ENCODE assay signal across 24 cellular contexts in genomic region chr11:121081320-121081719, GRCh38. TPM values are rescaled to one million over a fixed set of nuclear protein-coding genes. Genes with fewer than 3 reads are reported as not detected.
DNase-seq lines count a peak whose midpoint lies in the region; ATAC-seq, FAIRE-seq and TF ChIP-seq lines count a peak whose summit lies in the region.
"Had no signal": no experiment of that assay in that cellular context is flagged by ENCODE, and none has a peak within 500 bp of the region (broad histone marks: within the 10 kb centered on the region; RNA-seq: fewer than 3 reads in every experiment).

No MANE protein-coding gene starts in this region.

- FAIRE-seq in HepG2 (lab: Jason Lieb, UNC) (no peak), K562 (lab: Jason Lieb, UNC) (no peak)
- FAIRE-seq: GM12878, GM18507 had no signal

- no peaks in the 10 kb centered on the region for H3K9me3 Mint-ChIP-seq in naive thymus-derived CD4-positive, alpha-beta T cell
- H3K9me3 Mint-ChIP-seq: CD14-positive monocyte; CD4-positive, alpha-beta memory T cell; CD4-positive, CD25-positive, alpha-beta regulatory T cell had no signal

- H4K20me1 ChIP-seq in HepG2 (ENCODE audit: insufficient read depth, low read length) (no peaks in the 10 kb centered on the region), K562 (replicated peaks; ENCODE audit: control insufficient read depth, insufficient read depth, low read length) (no peaks in the 10 kb centered on the region)

- peaks cover 4 to 38% (median 17%) of the 10 kb centered on the region in 5 donors for H3K36me3 Mint-ChIP-seq in naive thymus-derived CD4-positive, alpha-beta T cell

- H3K4me3 ChIP-seq in HepG2 (replicated peaks in 1 of 3; ENCODE audit: insufficient read depth in 1 of 3, low read depth in 2 of 3, low read length in 3 of 3) (no peak overlapping the region), right lobe of liver (no peak overlapping the region), K562 (no peak overlapping the region)
- no peak overlapping the region for H3K4me3 ChIP-seq in naive thymus-derived CD4-positive, alpha-beta T cell (ENCODE audit: low read length)
- H3K4me3 ChIP-seq: BLaER1, GM12878 had no signal

- ATAC-seq in HepG2: no peak
- no peak for ATAC-seq in right lobe of liver
- ATAC-seq in K562: no peak
- ATAC-seq in naive thymus-derived CD4-positive, alpha-beta T cell: no peak
- ATAC-seq: GM12878 had no signal

- H3K4me1 ChIP-seq in HepG2 (ENCODE audit: insufficient read depth, low read length) (no peaks in the 10 kb centered on the region), right lobe of liver (peaks cover 0 to 8% (median 4%) of the 10 kb centered on the region in 4 donors), K562 (replicated peaks in 1 of 2; ENCODE audit: control insufficient read depth in 2 of 2, insufficient read depth in 2 of 2, low read length in 2 of 2) (no peaks in the 10 kb centered on the region)
- peaks cover 0 to 14% of the 10 kb centered on the region in 2 donors for H3K4me1 ChIP-seq in naive thymus-derived CD4-positive, alpha-beta T cell (ENCODE audit: control insufficient read depth in 2 of 2, insufficient read depth in 2 of 2, low read length in 2 of 2)
- H3K4me1 ChIP-seq: BE2C, BLaER1 had no signal

- H3K79me2 ChIP-seq in HepG2 (ENCODE audit: insufficient read depth, low read length) (no peaks in the 10 kb centered on the region), K562 (ENCODE audit: control insufficient read depth, insufficient read depth, low read length) (no peaks in the 10 kb centered on the region)

- no peak for TF ChIP-seq EP300 in HepG2 (IDR thresholded peaks at IDR 0.05; ENCODE audit: low read depth in 2 of 2, low read length in 2 of 2)
- no peak for TF ChIP-seq EP300 in HepG2 (CRISPR knock-in tag; IDR thresholded peaks at IDR 0.05; ENCODE audit: borderline replicate concordance)
- no peak for TF ChIP-seq EP300 in K562 (IDR thresholded peaks at IDR 0.05; ENCODE audit: low read length)

- POLR2A ChIA-PET in HepG2 (lab: Yijun Ruan, JAX) (no interaction called here), K562 (lab: Yijun Ruan, JAX) (interaction anchor here (0.7 kb wide), 1 partner anchor 20 kb away, joined by 3 read pairs; the partner anchor contains the start of gene TECTA)
- POLR2A ChIA-PET in naive thymus-derived CD4-positive, alpha-beta T cell (lab: Charles Lee): no interaction called here

- TF ChIP-seq RAD21 in HepG2 (CRISPR knock-in tag; IDR thresholded peaks at IDR 0.05): no peak
- no peak for TF ChIP-seq RAD21 in K562 (CRISPR knock-in tag; conservative IDR thresholded peaks at IDR 0.05 in 1 of 2, IDR thresholded peaks at IDR 0.05 in 1 of 2)

- no peak overlapping the region for H3K9ac ChIP-seq in HepG2 (ENCODE audit: insufficient read depth, low read depth, low read length)
- H3K9ac ChIP-seq in K562 (ENCODE audit: insufficient read depth in 1 of 2, low read depth in 2 of 2, low read length in 2 of 2): no peak overlapping the region
- H3K9ac ChIP-seq: BLaER1 had no signal

- TF ChIP-seq CTCF in HepG2 (CRISPR knock-in tag; IDR thresholded peaks at IDR 0.05) (no peak), right lobe of liver (IDR thresholded peaks at IDR 0.05) (no peak), K562 (IDR thresholded peaks at IDR 0.05 in 2 of 3, conservative IDR thresholded peaks at IDR 0.05 in 1 of 3; ENCODE audit: insufficient read depth in 2 of 3, low read depth in 1 of 3, low read length in 3 of 3) (no peak)

- H2AFZ ChIP-seq in HepG2 (ENCODE audit: low read length) (no peak overlapping the region), K562 (ENCODE audit: low read depth, low read length) (no peak overlapping the region)

- H3K27ac Mint-ChIP-seq in naive thymus-derived CD4-positive, alpha-beta T cell: no peak overlapping the region
- H3K27ac Mint-ChIP-seq: CD14-positive monocyte; CD4-positive, alpha-beta memory T cell; CD4-positive, CD25-positive, alpha-beta regulatory T cell; CD8-positive, alpha-beta memory T cell had no signal

- H3K36me3 ChIP-seq in HepG2 (replicated peaks in 1 of 2; ENCODE audit: control insufficient read depth in 1 of 2, insufficient read depth in 2 of 2, low read length in 2 of 2) (0 out of 5 replicates have a peak, but pooled peaks cover 0 to 5% of the 10 kb centered on the region in 2 experiments), right lobe of liver (no peaks in the 10 kb centered on the region), K562 (ENCODE audit: control insufficient read depth, insufficient read depth, low read length) (no peaks in the 10 kb centered on the region)
- peaks cover 0 to 4% (median 0%) of the 10 kb centered on the region in 3 experiments for H3K36me3 ChIP-seq in naive thymus-derived CD4-positive, alpha-beta T cell (ENCODE audit: control insufficient read depth in 2 of 3, insufficient read depth in 3 of 3, low read length in 3 of 3)

- H3K4me1 Mint-ChIP-seq in naive thymus-derived CD4-positive, alpha-beta T cell: peaks cover 2 to 21% (median 19%) of the 10 kb centered on the region in 7 donors
- H3K4me1 Mint-ChIP-seq: CD14-positive monocyte had no signal

- no peaks in the 10 kb centered on the region for H3K27me3 Mint-ChIP-seq in naive thymus-derived CD4-positive, alpha-beta T cell
- H3K27me3 Mint-ChIP-seq: CD4-positive, alpha-beta memory T cell; CD4-positive, CD25-positive, alpha-beta regulatory T cell; CD8-positive, alpha-beta memory T cell had no signal

- CTCF ChIA-PET in HepG2 (lab: Yijun Ruan, JAX; ENCODE audit: low intra/inter-chr PET ratio, low total read pairs): no interaction called here
- CTCF ChIA-PET in K562 (lab: Yijun Ruan, JAX; ENCODE audit: low intra/inter-chr PET ratio): no interaction called here
- CTCF ChIA-PET in naive thymus-derived CD4-positive, alpha-beta T cell (lab: Charles Lee): no interaction called here

- H3K27ac ChIP-seq in HepG2 (ENCODE audit: extremely low read length, insufficient read depth, low read length): no peak overlapping the region
- H3K27ac ChIP-seq in right lobe of liver: no peak overlapping the region
- H3K27ac ChIP-seq in K562 (ENCODE audit: extremely low read depth, low read depth, low read length): no peak overlapping the region
- no peak overlapping the region for H3K27ac ChIP-seq in naive thymus-derived CD4-positive, alpha-beta T cell (ENCODE audit: low read depth, low read length)
- H3K27ac ChIP-seq: 22Rv1, BLaER1 had no signal

- in situ Hi-C loops in HepG2 (cut with HindIII; ENCODE audit: extremely low pct_ligation_motif_present, low pct_unique_long_range_greater_than_20kb): no loop called here
- in situ Hi-C loops in K562 (cut with MboI): no loop called here

- H3K4me3 Mint-ChIP-seq in naive thymus-derived CD4-positive, alpha-beta T cell: no peak overlapping the region
- H3K4me3 Mint-ChIP-seq: CD14-positive monocyte; CD4-positive, alpha-beta memory T cell; CD4-positive, CD25-positive, alpha-beta regulatory T cell; CD8-positive, alpha-beta memory T cell had no signal

- BruUV-seq in HepG2 (replicated peaks; lab: Mats Ljungman, UMichigan) (no TSS peak), K562 (replicated peaks; lab: Mats Ljungman, UMichigan) (no TSS peak)

- DNase-seq in HepG2 (ENCODE audit: low spot score): no peak
- DNase-seq in right lobe of liver: no peak
- no peak for DNase-seq in K562 (ENCODE audit: extremely low read depth in 1 of 4, low spot score in 3 of 4)
- no peak for DNase-seq in nucleus accumbens (lab: John Stamatoyannopoulos, UW)
- no peak for DNase-seq in naive thymus-derived CD4-positive, alpha-beta T cell
- DNase-seq: ACHN; BE2C; C1 segment of cervical spinal cord; CD4-positive, CD25-positive, alpha-beta regulatory T cell; CD8-positive, alpha-beta memory T cell; COR-L47; DMS 273 treated with DMSO at 0.1 percent for 48 hours; DMS153; DMS53; DMS79; DND-41; EL; GDM1 had no signal

- intact Hi-C loops in HepG2 (cut with micrococcal nuclease; ENCODE audit: unreplicated experiment): no loop called here
- intact Hi-C loops in right lobe of liver (cut with DNase I): no loop called here
- intact Hi-C loops in K562 (cut with micrococcal nuclease): no loop called here
- intact Hi-C loops in naive thymus-derived CD4-positive, alpha-beta T cell (cut with micrococcal nuclease): no loop called here

- H3K9me1 ChIP-seq in K562 (ENCODE audit: control insufficient read depth, insufficient read depth, low read length): no peaks in the 10 kb centered on the region

- 95% methylated on average over 3 of the region's 3 CpGs for WGBS in HepG2 (ENCODE audit: low lambda C conversion rate)
- 96% methylated on average over 3 of the region's 3 CpGs for WGBS in right lobe of liver (ENCODE audit: insufficient coverage, low coverage, low lambda C conversion rate, missing lambda C conversion rate)
- WGBS in K562 (ENCODE audit: insufficient coverage, low coverage, missing lambda C conversion rate): 29% methylated on average over 3 of the region's 3 CpGs

- H3K4me2 ChIP-seq in HepG2 (ENCODE audit: low read depth, low read length): no peak overlapping the region
- no peak overlapping the region for H3K4me2 ChIP-seq in K562 (ENCODE audit: insufficient read depth, low read length)
- H3K4me2 ChIP-seq: BLaER1 had no signal

- H3K27me3 ChIP-seq in HepG2 (ENCODE audit: control insufficient read depth in 1 of 2, insufficient read depth in 2 of 2, low read length in 2 of 2): no peaks in the 10 kb centered on the region
- no peaks in the 10 kb centered on the region for H3K27me3 ChIP-seq in right lobe of liver
- no peaks in the 10 kb centered on the region for H3K27me3 ChIP-seq in K562 (ENCODE audit: control insufficient read depth in 2 of 2, insufficient read depth in 2 of 2, low read length in 2 of 2)
- H3K27me3 ChIP-seq in naive thymus-derived CD4-positive, alpha-beta T cell (ENCODE audit: control insufficient read depth in 2 of 2, insufficient read depth in 2 of 2, low read length in 2 of 2): no peaks in the 10 kb centered on the region
- H3K27me3 ChIP-seq: BE2C, BLaER1 had no signal

- no peak for TF ChIP-seq POLR2A in HepG2 (IDR thresholded peaks at IDR 0.05; ENCODE audit: insufficient read depth in 1 of 2, low read depth in 2 of 2, low read length in 2 of 2)
- TF ChIP-seq POLR2A in right lobe of liver (IDR thresholded peaks at IDR 0.05): no peak
- no peak for TF ChIP-seq POLR2A in K562 (conservative IDR thresholded peaks at IDR 0.05)

- H3K9me3 ChIP-seq in HepG2 (ENCODE audit: low read length) (no peaks in the 10 kb centered on the region), right lobe of liver (no peaks in the 10 kb centered on the region), K562 (replicated peaks; ENCODE audit: control insufficient read depth, insufficient read depth, low read depth, low read length) (no peaks in the 10 kb centered on the region)
- H3K9me3 ChIP-seq in naive thymus-derived CD4-positive, alpha-beta T cell (ENCODE audit: control insufficient read depth in 2 of 3, low read length in 3 of 3): no peaks in the 10 kb centered on the region
- H3K9me3 ChIP-seq: BE2C, BLaER1 had no signal

RNA-seq across cellular contexts. Expression of gene TECTA, which starts 19.7 kb away (rescaled TPM):
- total RNA-seq in HepG2 (2016; rRNA removed; fragmentation: Illumina TruSeq; extraction: Trizol) (0.04 and 0.08 TPM in 2 replicates), right lobe of liver (1 to 10 TPM in 1 of 6 experiments, under 1 TPM in 5; 0.24 to 1.2 (median 0.52) TPM), K562 (2014; rRNA removed) (under 0.01 TPM in 1 of 2 replicates, not detected in the other), K562 (2014; rRNA removed; fragmentation: Illumina TruSeq; extraction: Trizol) (not detected in 2 replicates), K562 (2015; rRNA removed; fragmentation: Illumina TruSeq; extraction: Trizol) (0.04 TPM in 1 of 2 replicates, not detected in the other), K562 (2021) (not detected in 2 replicates)
- 0.09 TPM in 1 of 2 replicates, not detected in the other for total RNA-seq in HepG2 (2016; cell fraction: cytosol; rRNA removed; fragmentation: Illumina TruSeq; extraction: Trizol; ENCODE audit: low read depth)
- 0.03 and 0.04 TPM in 2 replicates for total RNA-seq in HepG2 (2016; cell fraction: insoluble cytoplasmic fraction; rRNA removed; fragmentation: Illumina TruSeq; extraction: Trizol)
- 0.03 TPM in 1 of 2 replicates, not detected in the other for total RNA-seq in HepG2 (2016; cell fraction: membrane; rRNA removed; fragmentation: Illumina TruSeq; extraction: Trizol)
- 0.16 TPM in 1 of 2 replicates, not detected in the other for total RNA-seq in HepG2 (2016; cell fraction: nucleus; rRNA removed; fragmentation: Illumina TruSeq; extraction: Trizol)
- polyA plus RNA-seq in HepG2 (2011; rRNA removed) (0.17 and 0.27 TPM in 2 replicates), K562 (2011; rRNA removed) (0.09 TPM in 1 of 2 replicates, not detected in the other), K562 (2014; fragmentation: Illumina TruSeq; extraction: Trizol) (0.03 TPM in 1 of 2 replicates, not detected in the other), K562 (2014; fragmentation: Nextera tagmentation; extraction: Ambion mirVana) (not detected), K562 (2014; rRNA removed) (0.03 and 0.07 TPM in 2 replicates)
- polyA plus RNA-seq in HepG2 (2011; cell fraction: cytosol; rRNA removed): 0.05 and 0.21 TPM in 2 replicates
- polyA plus RNA-seq in HepG2 (2011; cell fraction: nucleus; rRNA removed): 0.80 and 1.8 TPM in 2 replicates
- 0.08 and 0.27 TPM in 2 replicates for polyA plus RNA-seq in HepG2 (2012)
- not detected in 2 replicates for polyA plus RNA-seq in HepG2 (2016; cell fraction: cytosol; fragmentation: Illumina TruSeq; extraction: Trizol; ENCODE audit: low read depth)
- 0.11 and 0.14 TPM in 2 replicates for polyA plus RNA-seq in HepG2 (2016; cell fraction: insoluble cytoplasmic fraction; fragmentation: Illumina TruSeq; extraction: Trizol; ENCODE audit: low read depth)
- polyA plus RNA-seq in HepG2 (2016; cell fraction: membrane; fragmentation: Illumina TruSeq; extraction: Trizol; ENCODE audit: low read depth): not detected in 2 replicates
- 0.25 and 0.27 TPM in 2 replicates for polyA plus RNA-seq in HepG2 (2016; cell fraction: nucleus; fragmentation: Illumina TruSeq; extraction: Trizol; ENCODE audit: insufficient read depth, low read depth)
- 0.32 TPM in 1 of 2 replicates, not detected in the other for polyA minus RNA-seq in HepG2 (2011; rRNA and poly(A)+ RNA removed; ENCODE audit: low replicate concordance)
- polyA minus RNA-seq in HepG2 (2011; cell fraction: cytosol; rRNA and poly(A)+ RNA removed): 0.20 TPM in 1 of 2 replicates, not detected in the other
- 0.37 and 0.64 TPM in 2 replicates for polyA minus RNA-seq in HepG2 (2011; cell fraction: nucleus; rRNA and poly(A)+ RNA removed)
- total RNA-seq in K562 (2011; cell fraction: chromatin; rRNA removed; ENCODE audit: low replicate concordance): 0.05 TPM in 1 of 2 replicates, not detected in the other
- under 0.01 TPM in 1 of 2 replicates, not detected in the other for total RNA-seq in K562 (2011; cell fraction: nucleolus; rRNA removed)
- not detected in 2 replicates for total RNA-seq in K562 (2011; cell fraction: nucleoplasm; rRNA removed)
- not detected in 2 replicates for polyA plus RNA-seq in K562 (2011; cell fraction: cytosol; rRNA removed)
- 0.04 TPM in 1 of 2 replicates, not detected in the other for polyA plus RNA-seq in K562 (2011; cell fraction: nucleus; rRNA removed)
- 0.03 and 0.08 TPM in 2 replicates for polyA plus RNA-seq in K562 (2012)
- 0.03 TPM in 1 of 2 replicates, not detected in the other for polyA minus RNA-seq in K562 (2011; rRNA and poly(A)+ RNA removed)
- not detected in 2 replicates for polyA minus RNA-seq in K562 (2011; cell fraction: cytosol; rRNA and poly(A)+ RNA removed)
- polyA minus RNA-seq in K562 (2011; cell fraction: nucleus; rRNA and poly(A)+ RNA removed): not detected in 2 replicates
- under 1 TPM; 0.29 to 0.75 (median 0.65) TPM for total RNA-seq in naive thymus-derived CD4-positive, alpha-beta T cell
- under 1 TPM; 0.38 to 0.47 TPM for polyA plus RNA-seq in naive thymus-derived CD4-positive, alpha-beta T cell
- polyA plus RNA-seq: CD14-positive monocyte; CD8-positive, alpha-beta memory T cell had no signal

RNA-seq across cellular contexts. Expression of gene TBCEL, which starts 57.4 kb away (rescaled TPM):
- 12.5 and 12.8 TPM in 2 replicates for total RNA-seq in HepG2 (2016; rRNA removed; fragmentation: Illumina TruSeq; extraction: Trizol)
- 33.1 and 42.8 TPM in 2 replicates for total RNA-seq in HepG2 (2016; cell fraction: cytosol; rRNA removed; fragmentation: Illumina TruSeq; extraction: Trizol; ENCODE audit: low read depth)
- 11.9 and 13.3 TPM in 2 replicates for total RNA-seq in HepG2 (2016; cell fraction: insoluble cytoplasmic fraction; rRNA removed; fragmentation: Illumina TruSeq; extraction: Trizol)
- 26.5 and 32.1 TPM in 2 replicates for total RNA-seq in HepG2 (2016; cell fraction: membrane; rRNA removed; fragmentation: Illumina TruSeq; extraction: Trizol)
- total RNA-seq in HepG2 (2016; cell fraction: nucleus; rRNA removed; fragmentation: Illumina TruSeq; extraction: Trizol): 15.5 and 16.2 TPM in 2 replicates
- polyA plus RNA-seq in HepG2 (2011; rRNA removed): 5.3 and 6.1 TPM in 2 replicates
- polyA plus RNA-seq in HepG2 (2011; cell fraction: cytosol; rRNA removed): 2.4 and 3.4 TPM in 2 replicates
- polyA plus RNA-seq in HepG2 (2011; cell fraction: nucleus; rRNA removed): 7.1 and 10.7 TPM in 2 replicates
- 4.4 and 5.6 TPM in 2 replicates for polyA plus RNA-seq in HepG2 (2012)
- 0.63 and 0.92 TPM in 2 replicates for polyA plus RNA-seq in HepG2 (2016; cell fraction: cytosol; fragmentation: Illumina TruSeq; extraction: Trizol; ENCODE audit: low read depth)
- polyA plus RNA-seq in HepG2 (2016; cell fraction: insoluble cytoplasmic fraction; fragmentation: Illumina TruSeq; extraction: Trizol; ENCODE audit: low read depth): 9.6 and 11.1 TPM in 2 replicates
- polyA plus RNA-seq in HepG2 (2016; cell fraction: membrane; fragmentation: Illumina TruSeq; extraction: Trizol; ENCODE audit: low read depth): 3.2 and 4.1 TPM in 2 replicates
- 11.5 and 13.9 TPM in 2 replicates for polyA plus RNA-seq in HepG2 (2016; cell fraction: nucleus; fragmentation: Illumina TruSeq; extraction: Trizol; ENCODE audit: insufficient read depth, low read depth)
- 7.2 and 7.5 TPM in 2 replicates for polyA minus RNA-seq in HepG2 (2011; rRNA and poly(A)+ RNA removed; ENCODE audit: low replicate concordance)
- polyA minus RNA-seq in HepG2 (2011; cell fraction: cytosol; rRNA and poly(A)+ RNA removed): 9.1 and 12.5 TPM in 2 replicates
- polyA minus RNA-seq in HepG2 (2011; cell fraction: nucleus; rRNA and poly(A)+ RNA removed): 48.6 and 49.1 TPM in 2 replicates
- total RNA-seq in right lobe of liver: 10 to 100 TPM in 5 of 6 experiments, 1 to 10 TPM in 1; 9.6 to 37.9 (median 17.8) TPM
- 1.6 and 7.0 TPM in 2 replicates for total RNA-seq in K562 (2011; cell fraction: chromatin; rRNA removed; ENCODE audit: low replicate concordance)
- total RNA-seq in K562 (2011; cell fraction: nucleolus; rRNA removed): 0.67 and 1.8 TPM in 2 replicates
- 3.7 and 4.0 TPM in 2 replicates for total RNA-seq in K562 (2011; cell fraction: nucleoplasm; rRNA removed)
- 1.3 and 1.4 TPM in 2 replicates for total RNA-seq in K562 (2014; rRNA removed)
- 2.3 and 2.9 TPM in 2 replicates for total RNA-seq in K562 (2014; rRNA removed; fragmentation: Illumina TruSeq; extraction: Trizol)
- total RNA-seq in K562 (2015; rRNA removed; fragmentation: Illumina TruSeq; extraction: Trizol): 2.1 and 2.2 TPM in 2 replicates
- total RNA-seq in K562 (2021): 2.0 and 2.1 TPM in 2 replicates
- 0.38 and 1.3 TPM in 2 replicates for polyA plus RNA-seq in K562 (2011; rRNA removed)
- polyA plus RNA-seq in K562 (2011; cell fraction: cytosol; rRNA removed): 0.09 and 0.10 TPM in 2 replicates
- 0.73 and 0.81 TPM in 2 replicates for polyA plus RNA-seq in K562 (2011; cell fraction: nucleus; rRNA removed)
- 1.1 and 2.6 TPM in 2 replicates for polyA plus RNA-seq in K562 (2012)
- polyA plus RNA-seq in K562 (2014; fragmentation: Illumina TruSeq; extraction: Trizol): 1.4 and 1.7 TPM in 2 replicates
- polyA plus RNA-seq in K562 (2014; fragmentation: Nextera tagmentation; extraction: Ambion mirVana): under 1 TPM; 0.39 to 0.86 TPM
- polyA plus RNA-seq in K562 (2014; rRNA removed): 1.6 and 2.2 TPM in 2 replicates
- polyA minus RNA-seq in K562 (2011; rRNA and poly(A)+ RNA removed): 0.84 and 3.9 TPM in 2 replicates
- 0.48 TPM in 1 of 2 replicates, not detected in the other for polyA minus RNA-seq in K562 (2011; cell fraction: cytosol; rRNA and poly(A)+ RNA removed)
- polyA minus RNA-seq in K562 (2011; cell fraction: nucleus; rRNA and poly(A)+ RNA removed): 1.6 and 2.7 TPM in 2 replicates
- 10 to 100 TPM; 14.7 to 30.0 (median 22.2) TPM for total RNA-seq in naive thymus-derived CD4-positive, alpha-beta T cell
- polyA plus RNA-seq in naive thymus-derived CD4-positive, alpha-beta T cell: 1 to 10 TPM; 3.2 to 4.0 TPM

Comparison
In these comparisons a context has a peak if more than half of its experiments do, and no peak if none do; other contexts are left out.
1. Of the 241 proteins assayed by ChIP-seq in both HepG2 and K562: peak only in HepG2: none; only in K562: MAFG; in both: MAFF and MAFK; in neither: 238.